16 cellular contexts compared by ENCODE assay signal in the genomic region with DNA sequence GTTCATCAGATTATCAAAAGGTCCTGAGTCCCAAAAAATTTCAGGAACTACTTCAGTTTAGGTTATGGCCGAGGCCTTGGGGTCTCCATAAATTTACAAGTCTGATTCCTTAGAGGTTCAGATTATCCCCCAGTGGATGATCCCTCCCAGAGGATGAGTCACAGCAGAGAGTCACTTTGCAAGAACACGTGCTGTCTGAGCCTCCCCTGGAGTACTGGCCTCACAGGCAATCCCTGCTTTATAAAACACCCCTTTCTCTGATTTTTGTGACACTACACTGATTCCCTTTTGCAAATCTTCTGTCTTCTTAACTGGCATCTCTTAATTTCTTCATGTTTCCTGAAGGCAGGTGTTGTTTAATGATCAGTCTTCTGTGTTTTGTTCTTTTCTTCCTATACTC. TPM values are rescaled to one million over a fixed set of nuclear protein-coding genes. Genes with fewer than 3 reads are reported as not detected.
DNase-seq lines count a peak whose midpoint lies in the region; TF ChIP-seq lines count a peak whose summit lies in the region.
"Had no signal": no experiment of that assay in that cellular context is flagged by ENCODE, and none has a peak within 500 bp of the region (broad histone marks: within the 10 kb centered on the region; RNA-seq: fewer than 3 reads in every experiment).

No MANE protein-coding gene starts in this region.

- H3K36me3 Mint-ChIP-seq in Calu3 (ENCODE audit: insufficient read depth, unreplicated experiment) = peaks cover 7% of the 10 kb centered on the region

- no peak for TF ChIP-seq EP300 in stomach (IDR thresholded peaks at IDR 0.05)

- H3K27me3 ChIP-seq in MG63 (no peaks in the 10 kb centered on the region), stomach (no peaks in the 10 kb centered on the region), tibial artery (no peaks in the 10 kb centered on the region)
- no peaks in the 10 kb centered on the region for H3K27me3 ChIP-seq in effector memory CD4-positive, alpha-beta T cell (replicated peaks; ENCODE audit: control insufficient read depth, insufficient read depth, low read length, poor library complexity, severe bottlenecking)
- H3K27me3 ChIP-seq: BLaER1 treated with 17β-estradiol and CSF1 and Interleukin-3, amounts not matched to agents 10 nM and 100 nM had no signal

- no peak overlapping the region for H3K4me3 ChIP-seq in MG63
- no peak overlapping the region for H3K4me3 ChIP-seq in effector memory CD4-positive, alpha-beta T cell (ENCODE audit: insufficient read depth, low read depth, low read length, poor library complexity, severe bottlenecking)
- H3K4me3 ChIP-seq in stomach = no peak overlapping the region
- H3K4me3 ChIP-seq in tibial artery = no peak overlapping the region
- H3K4me3 ChIP-seq: BLaER1 treated with 17β-estradiol and CSF1 and Interleukin-3, amounts not matched to agents 10 nM and 100 nM had no signal

- H3K9me3 Mint-ChIP-seq in Calu3 (ENCODE audit: low read depth, unreplicated experiment) = no peaks in the 10 kb centered on the region

- 76 to 91% (median 86%) methylated on average over 2 of the region's 2 CpGs for WGBS in stomach, 5 donors

- H3K27ac Mint-ChIP-seq in Calu3 (ENCODE audit: unreplicated experiment) = no peak overlapping the region

- H3K27ac ChIP-seq in effector memory CD4-positive, alpha-beta T cell (ENCODE audit: insufficient read depth, low read length, poor library complexity, severe bottlenecking) = no peak overlapping the region
- H3K27ac ChIP-seq in stomach = no peak overlapping the region
- no peak overlapping the region for H3K27ac ChIP-seq in tibial artery
- H3K27ac ChIP-seq: BLaER1 treated with 17β-estradiol and CSF1 and Interleukin-3, amounts not matched to agents 10 nM and 100 nM; parathyroid adenoma had no signal

- no peak for TF ChIP-seq POLR2A in stomach (IDR thresholded peaks at IDR 0.05)

- H3K4me3 Mint-ChIP-seq in Calu3 (ENCODE audit: low read depth, unreplicated experiment) = no peak overlapping the region

- BruUV-seq in Calu3 (replicated peaks; lab: Mats Ljungman, UMichigan) = no TSS peak

- intact Hi-C loops in Calu3 (cut with micrococcal nuclease; ENCODE audit: unreplicated experiment) = loop anchor here (2.0 to 5.0 kb wide), 2 partner anchors 45 to 73 kb away; a partner anchor contains a TSS
- intact Hi-C loops in stomach (cut with DNase I; ENCODE audit: low total_unique reads) = no loop called here
- intact Hi-C loops in tibial artery (cut with DNase I; ENCODE audit: low total_unique reads) = no loop called here

- peak; percentile 31 for DNase-seq in Calu3
- DNase-seq in MG63 = peak; percentile 28
- DNase-seq in astrocyte of the hippocampus (ENCODE audit: low read depth, low spot score) = peak; percentile 53
- peak; percentile 79 for DNase-seq in iris pigment epithelial cell (ENCODE audit: low read depth)
- no peak for DNase-seq in effector memory CD4-positive, alpha-beta T cell
- DNase-seq in stomach = no peak
- no peak for DNase-seq in tibial artery
- no peak for DNase-seq in DMS 273 (lab: John Stamatoyannopoulos, UW; ENCODE audit: unreplicated experiment)
- DNase-seq: activated CD4-positive, CD25-positive, alpha-beta regulatory T cell; activated T-cell treated with anti-CD3 and anti-CD28 coated beads for 4 hours; amygdala; effector CD8-positive, alpha-beta T cell; NCI-H1105; NCI-H446 treated with DMSO at 0.1 percent for 48 hours had no signal

- no peaks in the 10 kb centered on the region for H3K27me3 Mint-ChIP-seq in Calu3 (ENCODE audit: unreplicated experiment)

- peaks cover 53% of the 10 kb centered on the region for H3K4me1 Mint-ChIP-seq in Calu3 (ENCODE audit: low read depth, unreplicated experiment)

- H3K36me3 ChIP-seq in MG63 (no peaks in the 10 kb centered on the region), stomach (no peaks in the 10 kb centered on the region), tibial artery (no peaks in the 10 kb centered on the region)
- H3K36me3 ChIP-seq in effector memory CD4-positive, alpha-beta T cell (ENCODE audit: control insufficient read depth, insufficient read depth, low read length) = no peaks in the 10 kb centered on the region

- TF ChIP-seq CTCF in Calu3 (IDR thresholded peaks at IDR 0.05; ENCODE audit: unreplicated experiment) (no peak), stomach (IDR thresholded peaks at IDR 0.05) (no peak), tibial artery (IDR thresholded peaks at IDR 0.05) (no peak)

- H3K9me3 ChIP-seq in MG63 = no peaks in the 10 kb centered on the region
- no peaks in the 10 kb centered on the region for H3K9me3 ChIP-seq in effector memory CD4-positive, alpha-beta T cell (ENCODE audit: control insufficient read depth, low read length)
- H3K9me3 ChIP-seq in stomach = no peaks in the 10 kb centered on the region
- no peaks in the 10 kb centered on the region for H3K9me3 ChIP-seq in tibial artery

- CTCF ChIA-PET in Calu3 (lab: Charles Lee) = interaction anchor here (0.5 kb wide), 1 partner anchor 155 kb away, joined by 5 read pairs; no protein-coding TSS in a partner anchor

- no peaks in the 10 kb centered on the region for H3K4me1 ChIP-seq in effector memory CD4-positive, alpha-beta T cell (ENCODE audit: control insufficient read depth, insufficient read depth, low read length, poor library complexity, severe bottlenecking)
- H3K4me1 ChIP-seq in stomach = peaks cover 0 to 14% (median 7%) of the 10 kb centered on the region in 4 donors
- peaks cover 0 to 8% (median 0%) of the 10 kb centered on the region in 4 donors for H3K4me1 ChIP-seq in tibial artery
- H3K4me1 ChIP-seq: BLaER1 treated with 17β-estradiol and CSF1 and Interleukin-3, amounts not matched to agents 10 nM and 100 nM; parathyroid adenoma had no signal

RNA-seq across cellular contexts. Expression of a gene that starts 45.3 kb away (rescaled TPM):
- 17.6 and 21.6 TPM in 2 replicates for total RNA-seq in Calu3 (2022)
- total RNA-seq in MG63 (2014; rRNA removed; shearing (Covaris generic); ENCODE audit: low replicate concordance) = 10.3 and 11.6 TPM in 2 replicates
- 10 to 100 TPM in 1 of 5 donors, 1 to 10 TPM in 2, under 1 TPM in 1, not detected in 1; 0.89 to 65.8 (median 6.0) TPM for total RNA-seq in stomach
- 10 to 100 TPM in 2 of 3 donors, 1 to 10 TPM in 1; 7.0 to 25.2 (median 11.7) TPM for polyA plus RNA-seq in stomach

Comparison
In these comparisons a context has a peak if more than half of its experiments do, and no peak if none do; other contexts are left out.
1. DNase-seq: peak in Calu3 (single experiment), MG63 (single experiment), astrocyte of the hippocampus (single experiment) and iris pigment epithelial cell (single experiment); none in effector memory CD4-positive, alpha-beta T cell (0 of 3), stomach (single experiment), tibial artery (0 of 2) and DMS 273 (single experiment).